In the genomic region with DNA sequence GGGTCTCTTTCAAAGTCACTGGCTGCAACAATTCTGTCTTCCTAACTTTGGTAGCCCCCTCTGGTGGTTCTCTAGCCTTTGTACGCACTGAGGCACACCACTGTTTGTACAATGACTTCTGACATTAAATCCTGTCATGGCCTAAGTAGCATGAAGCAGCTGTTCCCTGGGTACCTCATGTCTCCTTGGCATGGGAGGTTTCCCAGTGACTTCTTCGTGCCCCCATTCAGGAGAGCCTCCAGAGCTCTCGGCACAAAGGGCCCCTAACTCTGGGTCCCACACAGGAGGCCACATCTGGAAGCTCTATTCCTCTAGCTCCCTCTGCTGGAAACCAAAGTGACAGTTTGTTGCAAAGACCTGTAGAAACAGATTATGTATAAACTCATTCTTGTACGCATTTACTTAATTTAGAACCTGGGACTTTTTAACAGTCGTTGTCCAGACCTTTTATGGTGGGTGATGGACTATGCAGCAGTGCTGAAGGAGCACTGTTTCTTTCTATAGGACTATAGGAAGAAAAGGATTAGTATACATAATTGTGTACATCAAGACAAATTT, we compare ENCODE assay signal across 1 cellular context.
TF ChIP-seq lines count a peak whose summit lies in the region.

No MANE protein-coding gene starts in this region.

TF ChIP-seq in K562, 482 proteins besides CTCF, POLR2A, EP300 and RAD21 (continued from another document and continues in another):
- TF ChIP-seq ZBTB9 (CRISPR knock-in tag; IDR thresholded peaks at IDR 0.05): 0 out of 2 replicates have a peak, but pooled peaks have one; percentile 20
- peak; percentile 85 for TF ChIP-seq DEAF1 (CRISPR knock-in tag; IDR thresholded peaks at IDR 0.05)
- TF ChIP-seq CREM (IDR thresholded peaks at IDR 0.05; ENCODE audit: low read depth): 0 out of 2 replicates have a peak, but pooled peaks have one; percentile 19
- 0 out of 2 replicates have a peak, but pooled peaks have one; percentile 29 for TF ChIP-seq ARID1B (IDR thresholded peaks at IDR 0.05)
- no peak for TF ChIP-seq THAP7 (CRISPR knock-in tag; IDR thresholded peaks at IDR 0.05)
- TF ChIP-seq XRCC5 (IDR thresholded peaks at IDR 0.05; ENCODE audit: low read depth, low read length): peak; percentile 64; the same call in 1 of the 2 replicates
- TF ChIP-seq, protein P1, sequence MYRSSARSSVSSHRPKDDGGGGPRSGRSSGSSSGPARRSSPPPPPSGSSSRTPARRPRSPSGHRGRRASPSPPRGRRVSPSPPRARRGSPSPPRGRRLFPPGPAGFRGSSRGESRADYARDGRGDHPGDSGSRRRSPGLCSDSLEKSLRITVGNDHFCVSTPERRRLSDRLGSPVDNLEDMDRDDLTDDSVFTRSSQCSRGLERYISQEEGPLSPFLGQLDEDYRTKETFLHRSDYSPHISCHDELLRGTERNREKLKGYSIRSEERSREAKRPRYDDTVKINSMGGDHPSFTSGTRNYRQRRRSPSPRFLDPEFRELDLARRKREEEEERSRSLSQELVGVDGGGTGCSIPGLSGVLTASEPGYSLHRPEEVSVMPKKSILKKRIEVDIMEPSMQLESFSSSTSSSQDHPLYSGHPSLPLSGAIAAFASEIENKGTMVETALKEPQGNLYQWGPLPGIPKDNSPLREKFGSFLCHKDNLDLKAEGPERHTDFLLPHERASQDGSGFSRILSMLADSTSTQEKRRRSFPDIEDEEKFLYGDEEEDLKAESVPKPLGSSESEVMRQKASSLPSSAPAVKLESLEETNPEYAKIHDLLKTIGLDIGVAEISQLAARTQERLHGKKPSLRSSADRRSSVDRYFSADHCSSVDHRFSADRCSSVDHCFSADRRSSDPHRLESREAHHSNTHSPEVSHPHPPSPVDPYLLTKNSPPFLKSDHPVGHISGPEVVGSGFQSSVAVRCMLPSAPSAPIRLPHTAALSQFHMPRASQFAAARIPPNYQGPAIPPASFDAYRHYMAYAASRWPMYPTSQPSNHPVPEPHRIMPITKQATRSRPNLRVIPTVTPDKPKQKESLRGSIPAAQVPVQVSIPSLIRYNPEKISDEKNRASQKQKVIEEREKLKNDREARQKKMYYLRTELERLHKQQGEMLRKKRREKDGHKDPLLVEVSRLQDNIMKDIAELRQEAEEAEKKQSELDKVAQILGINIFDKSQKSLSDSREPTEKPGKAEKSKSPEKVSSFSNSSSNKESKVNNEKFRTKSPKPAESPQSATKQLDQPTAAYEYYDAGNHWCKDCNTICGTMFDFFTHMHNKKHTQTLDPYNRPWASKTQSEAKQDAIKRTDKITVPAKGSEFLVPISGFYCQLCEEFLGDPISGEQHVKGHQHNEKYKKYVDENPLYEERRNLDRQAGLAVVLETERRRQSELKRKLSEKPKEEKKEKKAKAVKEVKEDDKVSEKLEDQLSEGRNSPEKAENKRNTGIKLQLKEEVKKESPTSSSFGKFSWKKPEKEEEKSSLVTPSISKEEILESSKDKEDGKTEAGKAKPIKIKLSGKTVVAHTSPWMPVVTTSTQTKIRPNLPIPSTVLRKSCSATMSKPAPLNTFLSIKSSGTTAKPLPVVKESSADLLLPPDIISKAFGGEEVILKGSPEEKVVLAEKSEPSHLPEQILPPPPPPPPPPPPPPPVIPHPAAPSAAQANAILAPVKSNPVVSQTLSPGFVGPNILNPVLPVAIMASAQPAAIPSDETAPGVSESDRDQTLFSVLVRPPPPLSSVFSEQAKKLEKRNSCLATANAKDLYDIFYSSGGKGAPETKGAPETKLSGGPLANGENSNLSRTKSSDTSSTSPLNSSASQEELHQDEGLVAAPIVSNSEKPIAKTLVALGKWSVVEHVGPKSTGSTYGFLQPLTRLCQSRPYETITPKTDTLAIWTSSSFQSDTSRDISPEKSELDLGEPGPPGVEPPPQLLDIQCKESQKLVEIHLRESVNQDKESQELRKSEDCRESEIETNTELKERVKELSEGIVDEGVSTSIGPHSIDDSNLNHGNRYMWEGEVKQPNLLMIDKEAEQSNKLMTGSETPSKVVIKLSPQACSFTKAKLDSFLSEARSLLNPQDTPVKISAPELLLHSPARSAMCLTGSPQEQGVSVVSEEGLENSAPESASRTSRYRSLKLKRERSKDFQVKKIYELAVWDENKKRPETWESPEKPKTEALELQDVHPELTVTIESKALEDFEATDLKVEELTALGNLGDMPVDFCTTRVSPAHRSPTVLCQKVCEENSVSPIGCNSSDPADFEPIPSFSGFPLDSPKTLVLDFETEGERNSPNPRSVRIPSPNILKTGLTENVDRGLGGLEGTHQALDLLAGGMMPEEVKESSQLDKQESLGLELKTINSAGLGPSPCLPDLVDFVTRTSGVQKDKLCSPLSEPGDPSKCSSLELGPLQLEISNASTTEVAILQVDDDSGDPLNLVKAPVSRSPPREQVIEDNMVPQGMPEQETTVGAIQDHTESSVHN (IDR thresholded peaks at IDR 0.05; ENCODE audit: borderline replicate concordance in 1 of 2, low read depth in 1 of 2): no peak
- TF ChIP-seq, protein P2, sequence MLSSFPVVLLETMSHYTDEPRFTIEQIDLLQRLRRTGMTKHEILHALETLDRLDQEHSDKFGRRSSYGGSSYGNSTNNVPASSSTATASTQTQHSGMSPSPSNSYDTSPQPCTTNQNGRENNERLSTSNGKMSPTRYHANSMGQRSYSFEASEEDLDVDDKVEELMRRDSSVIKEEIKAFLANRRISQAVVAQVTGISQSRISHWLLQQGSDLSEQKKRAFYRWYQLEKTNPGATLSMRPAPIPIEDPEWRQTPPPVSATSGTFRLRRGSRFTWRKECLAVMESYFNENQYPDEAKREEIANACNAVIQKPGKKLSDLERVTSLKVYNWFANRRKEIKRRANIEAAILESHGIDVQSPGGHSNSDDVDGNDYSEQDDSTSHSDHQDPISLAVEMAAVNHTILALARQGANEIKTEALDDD (IDR thresholded peaks at IDR 0.05): 0 out of 2 replicates have a peak, but pooled peaks have one; percentile 26
- TF ChIP-seq, protein P3, sequence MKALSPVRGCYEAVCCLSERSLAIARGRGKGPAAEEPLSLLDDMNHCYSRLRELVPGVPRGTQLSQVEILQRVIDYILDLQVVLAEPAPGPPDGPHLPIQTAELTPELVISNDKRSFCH (CRISPR knock-in tag; IDR thresholded peaks at IDR 0.05): no peak
- TF ChIP-seq, protein P3 (tag; IDR thresholded peaks at IDR 0.05): 0 out of 2 replicates have a peak, but pooled peaks have one; percentile 51
- TF ChIP-seq NONO (IDR thresholded peaks at IDR 0.05; ENCODE audit: low read depth in 2 of 2, low read length in 1 of 2): peak in 1 of 2 experiments; percentile 69; a peak in 1 of 4 replicates
- TF ChIP-seq, protein P4, sequence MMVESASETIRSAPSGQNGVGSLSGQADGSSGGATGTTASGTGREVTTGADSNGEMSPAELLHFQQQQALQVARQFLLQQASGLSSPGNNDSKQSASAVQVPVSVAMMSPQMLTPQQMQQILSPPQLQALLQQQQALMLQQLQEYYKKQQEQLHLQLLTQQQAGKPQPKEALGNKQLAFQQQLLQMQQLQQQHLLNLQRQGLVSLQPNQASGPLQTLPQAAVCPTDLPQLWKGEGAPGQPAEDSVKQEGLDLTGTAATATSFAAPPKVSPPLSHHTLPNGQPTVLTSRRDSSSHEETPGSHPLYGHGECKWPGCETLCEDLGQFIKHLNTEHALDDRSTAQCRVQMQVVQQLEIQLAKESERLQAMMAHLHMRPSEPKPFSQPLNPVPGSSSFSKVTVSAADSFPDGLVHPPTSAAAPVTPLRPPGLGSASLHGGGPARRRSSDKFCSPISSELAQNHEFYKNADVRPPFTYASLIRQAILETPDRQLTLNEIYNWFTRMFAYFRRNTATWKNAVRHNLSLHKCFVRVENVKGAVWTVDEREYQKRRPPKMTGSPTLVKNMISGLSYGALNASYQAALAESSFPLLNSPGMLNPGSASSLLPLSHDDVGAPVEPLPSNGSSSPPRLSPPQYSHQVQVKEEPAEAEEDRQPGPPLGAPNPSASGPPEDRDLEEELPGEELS (CRISPR knock-in tag; IDR thresholded peaks at IDR 0.05; ENCODE audit: borderline replicate concordance): 0 out of 2 replicates have a peak, but pooled peaks have one; percentile 59
- TF ChIP-seq FOXK2 (conservative IDR thresholded peaks at IDR 0.05 in 1 of 2, IDR thresholded peaks at IDR 0.05 in 1 of 2; ENCODE audit: low read depth in 2 of 2): peak in 1 of 2 experiments; percentile 29; a peak in 1 of 4 replicates
- peak; percentile 44; the same call in 1 of the 2 replicates for TF ChIP-seq NCOA1 (IDR thresholded peaks at IDR 0.05; ENCODE audit: low read depth)
- peak; percentile 66; the same call in 1 of the 2 replicates for TF ChIP-seq TRIM28 (IDR thresholded peaks at IDR 0.05)
- TF ChIP-seq, protein P5, sequence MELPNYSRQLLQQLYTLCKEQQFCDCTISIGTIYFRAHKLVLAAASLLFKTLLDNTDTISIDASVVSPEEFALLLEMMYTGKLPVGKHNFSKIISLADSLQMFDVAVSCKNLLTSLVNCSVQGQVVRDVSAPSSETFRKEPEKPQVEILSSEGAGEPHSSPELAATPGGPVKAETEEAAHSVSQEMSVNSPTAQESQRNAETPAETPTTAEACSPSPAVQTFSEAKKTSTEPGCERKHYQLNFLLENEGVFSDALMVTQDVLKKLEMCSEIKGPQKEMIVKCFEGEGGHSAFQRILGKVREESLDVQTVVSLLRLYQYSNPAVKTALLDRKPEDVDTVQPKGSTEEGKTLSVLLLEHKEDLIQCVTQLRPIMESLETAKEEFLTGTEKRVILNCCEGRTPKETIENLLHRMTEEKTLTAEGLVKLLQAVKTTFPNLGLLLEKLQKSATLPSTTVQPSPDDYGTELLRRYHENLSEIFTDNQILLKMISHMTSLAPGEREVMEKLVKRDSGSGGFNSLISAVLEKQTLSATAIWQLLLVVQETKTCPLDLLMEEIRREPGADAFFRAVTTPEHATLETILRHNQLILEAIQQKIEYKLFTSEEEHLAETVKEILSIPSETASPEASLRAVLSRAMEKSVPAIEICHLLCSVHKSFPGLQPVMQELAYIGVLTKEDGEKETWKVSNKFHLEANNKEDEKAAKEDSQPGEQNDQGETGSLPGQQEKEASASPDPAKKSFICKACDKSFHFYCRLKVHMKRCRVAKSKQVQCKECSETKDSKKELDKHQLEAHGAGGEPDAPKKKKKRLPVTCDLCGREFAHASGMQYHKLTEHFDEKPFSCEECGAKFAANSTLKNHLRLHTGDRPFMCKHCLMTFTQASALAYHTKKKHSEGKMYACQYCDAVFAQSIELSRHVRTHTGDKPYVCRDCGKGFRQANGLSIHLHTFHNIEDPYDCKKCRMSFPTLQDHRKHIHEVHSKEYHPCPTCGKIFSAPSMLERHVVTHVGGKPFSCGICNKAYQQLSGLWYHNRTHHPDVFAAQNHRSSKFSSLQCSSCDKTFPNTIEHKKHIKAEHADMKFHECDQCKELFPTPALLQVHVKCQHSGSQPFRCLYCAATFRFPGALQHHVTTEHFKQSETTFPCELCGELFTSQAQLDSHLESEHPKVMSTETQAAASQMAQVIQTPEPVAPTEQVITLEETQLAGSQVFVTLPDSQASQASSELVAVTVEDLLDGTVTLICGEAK (IDR thresholded peaks at IDR 0.05): no peak
- TF ChIP-seq, protein P5 (CRISPR knock-in tag; IDR thresholded peaks at IDR 0.05): no peak
- TF ChIP-seq KLF16 (IDR thresholded peaks at IDR 0.05): 0 out of 2 replicates have a peak, but pooled peaks have one; percentile 32
- TF ChIP-seq ZEB2 (IDR thresholded peaks at IDR 0.05): peak; percentile 39; the same call in 1 of the 2 replicates
- TF ChIP-seq EHMT2 (IDR thresholded peaks at IDR 0.05): 0 out of 2 replicates have a peak, but pooled peaks have one; percentile 18
- TF ChIP-seq ETV5 (CRISPR knock-in tag; IDR thresholded peaks at IDR 0.05; ENCODE audit: low read depth): 0 out of 2 replicates have a peak, but pooled peaks have one; percentile 33
- peak; percentile 64; the same call in 1 of the 2 replicates for TF ChIP-seq NBN (IDR thresholded peaks at IDR 0.05; ENCODE audit: low read depth)
